Comparison of ENCODE assay signal across 11 cellular contexts in the genomic region with DNA sequence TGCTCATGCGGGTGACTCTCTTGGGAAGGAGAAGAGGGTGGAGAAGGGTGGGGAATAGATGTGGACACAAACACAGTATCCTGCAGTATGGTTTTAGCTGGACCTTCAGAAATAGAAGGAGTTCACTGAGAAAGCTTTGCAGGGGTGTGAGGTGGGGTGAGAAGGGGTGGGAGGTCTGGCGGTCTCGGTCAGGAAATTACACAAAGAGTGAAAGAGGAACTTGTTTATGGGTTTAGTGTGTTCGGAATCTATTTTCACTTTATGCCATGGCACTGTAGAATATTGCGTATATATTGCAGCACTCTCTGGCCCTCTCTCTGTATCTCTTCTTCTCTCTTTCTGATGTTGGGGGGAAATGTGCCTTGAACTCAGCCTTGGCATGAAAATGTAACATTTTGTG.
DNase-seq lines count a peak whose midpoint lies in the region; ATAC-seq, FAIRE-seq and TF ChIP-seq lines count a peak whose summit lies in the region.
"Had no signal": no experiment of that assay in that cellular context is flagged by ENCODE, and none has a peak within 500 bp of the region (broad histone marks: within the 10 kb centered on the region; RNA-seq: fewer than 3 reads in every experiment).

No MANE protein-coding gene starts in this region.

- intact Hi-C loops in prostate gland (cut with DNase I), result no loop called here
- intact Hi-C loops in colonic mucosa (cut with DNase I), result no loop called here

- H3K4me3 ChIP-seq in prostate gland, result no peak overlapping the region
- no peak overlapping the region for H3K4me3 ChIP-seq in colonic mucosa
- H3K4me3 ChIP-seq: tibial nerve had no signal

- no peak for TF ChIP-seq CTCF in prostate gland (IDR thresholded peaks at IDR 0.05)
- no peak for TF ChIP-seq CTCF in colonic mucosa (IDR thresholded peaks at IDR 0.05)

- WGBS in prostate gland, result 81% methylated on average over 5 of the region's 5 CpGs

- TF ChIP-seq POLR2A in prostate gland (IDR thresholded peaks at IDR 0.05), result no peak

- H3K4me1 ChIP-seq in prostate gland (replicated peaks) (no peaks in the 10 kb centered on the region), colonic mucosa (no peaks in the 10 kb centered on the region)
- H3K4me1 ChIP-seq: tibial nerve had no signal

- H3K36me3 ChIP-seq in prostate gland, result no peaks in the 10 kb centered on the region
- H3K36me3 ChIP-seq in colonic mucosa, result no peaks in the 10 kb centered on the region
- H3K36me3 ChIP-seq: tibial nerve had no signal

- H3K27me3 ChIP-seq in prostate gland (replicated peaks; ENCODE audit: insufficient read depth) (no peaks in the 10 kb centered on the region), colonic mucosa (no peaks in the 10 kb centered on the region)
- H3K27me3 ChIP-seq: tibial nerve had no signal

- FAIRE-seq in RCC 7860 (lab: Jason Lieb, UNC), result no peak

- no peak overlapping the region for H3K27ac ChIP-seq in prostate gland
- no peak overlapping the region for H3K27ac ChIP-seq in colonic mucosa
- H3K27ac ChIP-seq: tibial nerve had no signal

- no peak overlapping the region for H3K9ac ChIP-seq in colonic mucosa (ENCODE audit: low read depth in 2 of 2, low read length in 2 of 2)

- ATAC-seq in GM18511 (IDR thresholded peaks at IDR 0.05; ENCODE audit: unreplicated experiment) (peak; percentile 92), GM21529 (IDR thresholded peaks at IDR 0.05; ENCODE audit: unreplicated experiment) (peak; percentile 82), HG03378 (IDR thresholded peaks at IDR 0.05; ENCODE audit: unreplicated experiment) (peak; percentile 96)
- ATAC-seq: activated T-helper 17 cell treated with anti-CD3 and anti-CD28 coated beads, Interleukin-2, amount 50 U/mL, for 72 hours had no signal

- DNase-seq in globus pallidus (ENCODE audit: low spot score) (peak; percentile 54), RCC 7860 (ENCODE audit: low spot score) (no peak), HuH-7 (ENCODE audit: low spot score) (no peak), prostate gland (ENCODE audit: low spot score) (no peak), colonic mucosa (no peak)
- DNase-seq: left cardiac atrium had no signal

- H3K9me3 ChIP-seq in prostate gland (no peaks in the 10 kb centered on the region), colonic mucosa (no peaks in the 10 kb centered on the region)
